ENCODE assay signal across 1 cellular context in the genomic region with DNA sequence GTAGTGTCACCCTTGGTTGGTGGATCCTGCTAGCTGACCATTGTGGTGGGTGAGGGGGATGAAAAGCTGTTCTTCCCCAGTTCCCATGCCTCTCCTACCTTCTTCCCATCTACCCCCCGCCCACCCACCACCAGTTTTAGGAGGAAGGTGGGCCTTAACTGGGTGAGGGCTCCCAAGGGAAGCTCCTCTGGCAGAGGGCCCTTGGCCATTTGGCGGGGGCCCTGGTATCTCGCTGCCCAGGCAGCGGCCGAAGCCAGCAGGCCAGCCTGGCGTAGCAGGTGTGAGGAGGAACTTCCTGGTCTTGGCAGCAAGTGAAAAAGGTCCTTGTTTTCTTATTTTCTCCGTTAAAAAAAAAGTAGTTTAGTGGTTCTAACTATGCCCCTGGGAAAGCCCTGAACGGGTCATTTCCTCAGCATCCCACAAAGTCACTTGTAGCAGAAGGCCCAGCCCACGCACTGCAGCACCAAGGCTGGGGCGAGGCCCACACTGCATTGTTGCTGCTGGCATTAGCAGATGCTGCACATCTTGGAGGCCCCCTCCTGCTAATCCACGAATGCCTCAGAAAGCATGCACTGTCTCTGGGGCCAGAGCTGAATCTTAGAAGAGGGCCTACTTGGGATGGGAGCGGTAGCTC.
TF ChIP-seq lines count a peak whose summit lies in the region.

No MANE protein-coding gene starts in this region.

TF ChIP-seq in SK-N-SH treated with all-trans-retinoic acid at 6 μM for 48 hours, 23 proteins besides CTCF, POLR2A, EP300 and RAD21 (continued from another document):
- TF ChIP-seq, protein P1, sequence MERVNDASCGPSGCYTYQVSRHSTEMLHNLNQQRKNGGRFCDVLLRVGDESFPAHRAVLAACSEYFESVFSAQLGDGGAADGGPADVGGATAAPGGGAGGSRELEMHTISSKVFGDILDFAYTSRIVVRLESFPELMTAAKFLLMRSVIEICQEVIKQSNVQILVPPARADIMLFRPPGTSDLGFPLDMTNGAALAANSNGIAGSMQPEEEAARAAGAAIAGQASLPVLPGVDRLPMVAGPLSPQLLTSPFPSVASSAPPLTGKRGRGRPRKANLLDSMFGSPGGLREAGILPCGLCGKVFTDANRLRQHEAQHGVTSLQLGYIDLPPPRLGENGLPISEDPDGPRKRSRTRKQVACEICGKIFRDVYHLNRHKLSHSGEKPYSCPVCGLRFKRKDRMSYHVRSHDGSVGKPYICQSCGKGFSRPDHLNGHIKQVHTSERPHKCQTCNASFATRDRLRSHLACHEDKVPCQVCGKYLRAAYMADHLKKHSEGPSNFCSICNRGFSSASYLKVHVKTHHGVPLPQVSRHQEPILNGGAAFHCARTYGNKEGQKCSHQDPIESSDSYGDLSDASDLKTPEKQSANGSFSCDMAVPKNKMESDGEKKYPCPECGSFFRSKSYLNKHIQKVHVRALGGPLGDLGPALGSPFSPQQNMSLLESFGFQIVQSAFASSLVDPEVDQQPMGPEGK (CRISPR knock-in tag; IDR thresholded peaks at IDR 0.05; ENCODE audit: borderline replicate concordance): no peak
- no peak for TF ChIP-seq ZFP3 (CRISPR knock-in tag; IDR thresholded peaks at IDR 0.05)
- TF ChIP-seq CSDC2 (CRISPR knock-in tag; IDR thresholded peaks at IDR 0.05): no peak
